ENCODE assay signal across 10 cellular contexts in the genomic region with DNA sequence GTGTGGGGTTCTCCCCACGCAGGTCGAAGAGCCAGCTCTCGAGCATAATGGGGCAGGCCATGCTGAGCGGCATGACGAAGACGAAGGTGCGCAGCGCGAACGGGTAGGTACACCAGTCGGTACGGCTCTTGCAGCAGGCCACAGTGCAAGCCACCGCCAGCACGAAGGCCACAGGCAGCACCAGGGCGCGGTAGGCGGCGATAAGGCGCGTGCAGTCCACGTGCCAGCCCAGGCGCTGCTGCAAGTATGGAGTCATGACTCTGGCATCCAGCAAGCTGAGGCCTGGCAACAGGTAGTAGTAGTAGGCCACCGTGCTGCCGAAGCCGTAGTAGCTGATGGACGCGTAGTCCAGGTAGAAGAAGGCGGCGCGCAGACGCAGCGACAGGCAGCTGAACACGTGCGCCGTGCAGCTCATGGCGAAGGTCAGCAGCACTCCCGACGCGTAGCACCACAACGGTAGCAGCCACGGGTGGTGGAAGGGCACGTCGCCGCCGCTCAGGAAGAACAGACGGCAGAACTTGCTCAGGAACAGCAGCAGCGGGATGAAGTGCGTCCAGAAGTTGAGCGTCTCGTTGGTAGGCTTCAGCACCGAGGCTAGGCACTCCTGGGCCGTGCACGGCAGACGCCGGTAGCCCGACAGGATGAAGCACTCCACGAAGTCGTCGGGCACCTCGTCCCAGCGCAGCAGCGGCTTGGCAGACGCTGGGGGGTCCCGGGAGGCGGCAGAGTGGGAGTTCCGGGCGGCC. TPM values are rescaled to one million over a fixed set of nuclear protein-coding genes. Genes with fewer than 3 reads are reported as not detected.
DNase-seq lines count a peak whose midpoint lies in the region; ATAC-seq and TF ChIP-seq lines count a peak whose summit lies in the region.
"Had no signal": no experiment of that assay in that cellular context is flagged by ENCODE, and none has a peak within 500 bp of the region (broad histone marks: within the 10 kb centered on the region; RNA-seq: fewer than 3 reads in every experiment).

No MANE protein-coding gene starts in this region.

- no peak overlapping the region for H2AFZ ChIP-seq in Karpas-422 (ENCODE audit: low read length)

- no peaks in the 10 kb centered on the region for H4K20me1 ChIP-seq in Karpas-422 (ENCODE audit: insufficient read depth, low read depth, low read length)

- no peak overlapping the region for H3K27ac ChIP-seq in A673 (ENCODE audit: low read depth, low read length, poor library complexity, severe bottlenecking)
- no peak overlapping the region for H3K27ac ChIP-seq in Karpas-422 (ENCODE audit: low read length)
- H3K27ac ChIP-seq: RWPE1 had no signal

- H3K27ac Mint-ChIP-seq in brain = peak overlapping the region in 4 of 5 experiments; percentile 31 to 86 (median 66)
- H3K27ac Mint-ChIP-seq in memory B cell = no peak overlapping the region

- ATAC-seq in memory B cell (ENCODE audit: low read depth) (no peak), GM21423 (IDR thresholded peaks at IDR 0.05; ENCODE audit: unreplicated experiment) (no peak)

- H3K36me3 Mint-ChIP-seq in brain = peaks cover 7% of the 10 kb centered on the region
- peaks cover 3% of the 10 kb centered on the region for H3K36me3 Mint-ChIP-seq in memory B cell

- H3K4me1 Mint-ChIP-seq in brain = peaks cover 20% of the 10 kb centered on the region
- H3K4me1 Mint-ChIP-seq in memory B cell = peaks cover 11% of the 10 kb centered on the region

- intact Hi-C loops in A673 (cut with micrococcal nuclease; ENCODE audit: unreplicated experiment) = no loop called here

- no peaks in the 10 kb centered on the region for H3K79me2 ChIP-seq in Karpas-422 (ENCODE audit: low read length)

- peak overlapping the region; percentile 60 for H3K4me3 ChIP-seq in A673 (ENCODE audit: low read depth, low read length, poor library complexity, severe bottlenecking)
- no peak overlapping the region for H3K4me3 ChIP-seq in Karpas-422 (ENCODE audit: low read length)

- BruUV-seq in A673 (replicated peaks; lab: Mats Ljungman, UMichigan) = no TSS peak

- DNase-seq in A673 (ENCODE audit: low spot score) (no peak), HEK293T (ENCODE audit: extremely low spot score) (peak; percentile 32), memory B cell (ENCODE audit: low spot score in 2 of 2) (no peak), NK-92 (lab: John Stamatoyannopoulos, UW; ENCODE audit: unreplicated experiment) (no peak), Karpas-422 (no peak)
- DNase-seq in stimulated activated CD4-positive, alpha-beta T cell treated with anti-CD3 and anti-CD28 coated beads, Interleukin-2, amount 100 ng/mL, for 48 hours = no peak

- no peak overlapping the region for H3K9ac ChIP-seq in Karpas-422 (ENCODE audit: low read length)

- H3K9me3 ChIP-seq in A673 (ENCODE audit: low read depth, low read length, poor library complexity, severe bottlenecking) (no peaks in the 10 kb centered on the region), Karpas-422 (ENCODE audit: low read length) (no peaks in the 10 kb centered on the region)

- H3K27me3 ChIP-seq in A673 (replicated peaks; ENCODE audit: insufficient read depth, low read depth, low read length, poor library complexity) = peaks cover 63% of the 10 kb centered on the region
- no peaks in the 10 kb centered on the region for H3K27me3 ChIP-seq in Karpas-422 (ENCODE audit: low read length)

- POLR2A ChIA-PET in A673 (lab: Charles Lee; ENCODE audit: low non-redundant PET) (no interaction called here), HEK293T (lab: Yijun Ruan, JAX) (interaction anchor here (0.7 kb wide), 1 partner anchor 38 kb away, joined by 3 read pairs; the partner anchor contains the start of gene U2SURP)

- peaks cover 0 to 11% (median 10%) of the 10 kb centered on the region in 5 experiments for H3K9me3 Mint-ChIP-seq in brain
- no peaks in the 10 kb centered on the region for H3K9me3 Mint-ChIP-seq in memory B cell

- H3K4me3 Mint-ChIP-seq in brain (peak overlapping the region; percentile 87 to 92 (median 87)), memory B cell (peak overlapping the region; percentile 82)

- H3K27me3 Mint-ChIP-seq in brain = peaks cover 50% of the 10 kb centered on the region
- peaks cover 33% of the 10 kb centered on the region for H3K27me3 Mint-ChIP-seq in memory B cell

- CTCF ChIA-PET in A673 (lab: Charles Lee) = interaction anchor here (0.9 kb wide), 1 partner anchor 134 kb away, joined by 4 read pairs; no protein-coding TSS in a partner anchor
- CTCF ChIA-PET in HEK293T (lab: Yijun Ruan, JAX) = no interaction called here

- H3K4me2 ChIP-seq in Karpas-422 (ENCODE audit: low read depth, low read length, poor library complexity, severe bottlenecking) = no peak overlapping the region

- TF ChIP-seq CTCF in A673 (conservative IDR thresholded peaks at IDR 0.05; ENCODE audit: low read depth, low read length) (no peak), brain (conservative IDR thresholded peaks at IDR 0.05) (no peak)

- peaks cover 3% of the 10 kb centered on the region for H3K4me1 ChIP-seq in A673 (ENCODE audit: insufficient read depth, low read length, poor library complexity, severe bottlenecking)
- H3K4me1 ChIP-seq in Karpas-422 (ENCODE audit: low read length) = no peaks in the 10 kb centered on the region

- H3K9me2 ChIP-seq in Karpas-422 (replicated peaks; ENCODE audit: insufficient read depth, low read length) = no peaks in the 10 kb centered on the region

- H3K36me3 ChIP-seq in A673 (ENCODE audit: insufficient read depth, low read length, poor library complexity, severe bottlenecking) = no peaks in the 10 kb centered on the region
- H3K36me3 ChIP-seq in Karpas-422 (ENCODE audit: insufficient read depth, low read length) = no peaks in the 10 kb centered on the region

TF ChIP-seq in HEK293T, 16 proteins besides CTCF, POLR2A, EP300 and RAD21:
- TF ChIP-seq HDGF (IDR thresholded peaks at IDR 0.05; ENCODE audit: borderline replicate concordance) (0 out of 2 replicates have a peak, but pooled peaks have one; percentile 77), CTBP1 (IDR thresholded peaks at IDR 0.05; ENCODE audit: borderline replicate concordance) (no peak), ARNT (IDR thresholded peaks at IDR 0.05) (no peak)

RNA-seq across cellular contexts. Expression of gene PAQR9, which starts 0.8 kb away (rescaled TPM):
- 0.19 and 0.28 TPM in 2 replicates for total RNA-seq in A673 (2021)
- not detected for polyA plus RNA-seq in brain (ENCODE audit: insufficient read depth, low read depth, low replicate concordance)
- not detected in 2 replicates for total RNA-seq in Karpas-422 (2014; rRNA removed; shearing (Covaris generic); ENCODE audit: low replicate concordance)
- total RNA-seq: dermis microvascular lymphatic vessel endothelial cell had no signal

RNA-seq across cellular contexts. Expression of gene U2SURP, which starts 38.7 kb away (rescaled TPM):
- total RNA-seq in A673 (2021) = 164 and 165 TPM in 2 replicates
- 15.1 TPM for polyA plus RNA-seq in brain (ENCODE audit: insufficient read depth, low read depth, low replicate concordance)
- total RNA-seq in Karpas-422 (2014; rRNA removed; shearing (Covaris generic); ENCODE audit: low replicate concordance) = 69.4 and 135 TPM in 2 replicates
